ENCODE assay signal across 1 cellular context in genomic region chr11:62573592-62574362, GRCh38.
TF ChIP-seq lines count a peak whose summit lies in the region.

Gene EEF1G, minus strand, starts transcription at chr11:62573891. Its CDS starts 49 bp downstream, at chr11:62573842.

TF ChIP-seq in HepG2, 621 proteins besides CTCF, POLR2A, EP300 and RAD21 (continued from another document and continues in another):
- TF ChIP-seq, protein P1, sequence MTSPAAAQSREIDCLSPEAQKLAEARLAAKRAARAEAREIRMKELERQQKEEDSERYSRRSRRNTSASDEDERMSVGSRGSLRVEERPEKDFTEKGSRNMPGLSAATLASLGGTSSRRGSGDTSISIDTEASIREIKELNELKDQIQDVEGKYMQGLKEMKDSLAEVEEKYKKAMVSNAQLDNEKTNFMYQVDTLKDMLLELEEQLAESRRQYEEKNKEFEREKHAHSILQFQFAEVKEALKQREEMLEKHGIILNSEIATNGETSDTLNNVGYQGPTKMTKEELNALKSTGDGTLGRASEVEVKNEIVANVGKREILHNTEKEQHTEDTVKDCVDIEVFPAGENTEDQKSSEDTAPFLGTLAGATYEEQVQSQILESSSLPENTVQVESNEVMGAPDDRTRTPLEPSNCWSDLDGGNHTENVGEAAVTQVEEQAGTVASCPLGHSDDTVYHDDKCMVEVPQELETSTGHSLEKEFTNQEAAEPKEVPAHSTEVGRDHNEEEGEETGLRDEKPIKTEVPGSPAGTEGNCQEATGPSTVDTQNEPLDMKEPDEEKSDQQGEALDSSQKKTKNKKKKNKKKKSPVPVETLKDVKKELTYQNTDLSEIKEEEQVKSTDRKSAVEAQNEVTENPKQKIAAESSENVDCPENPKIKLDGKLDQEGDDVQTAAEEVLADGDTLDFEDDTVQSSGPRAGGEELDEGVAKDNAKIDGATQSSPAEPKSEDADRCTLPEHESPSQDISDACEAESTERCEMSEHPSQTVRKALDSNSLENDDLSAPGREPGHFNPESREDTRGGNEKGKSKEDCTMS (CRISPR knock-in tag; conservative IDR thresholded peaks at IDR 0.05), result no peak
- TF ChIP-seq NFIB (CRISPR knock-in tag; IDR thresholded peaks at IDR 0.05; ENCODE audit: borderline replicate concordance) (no peak), FOXK2 (IDR thresholded peaks at IDR 0.05) (peak; percentile 62; the same call in 1 of the 2 replicates), SALL2 (CRISPR knock-in tag; IDR thresholded peaks at IDR 0.05) (no peak), HMGXB4 (CRISPR knock-in tag; IDR thresholded peaks at IDR 0.05; ENCODE audit: borderline replicate concordance in 1 of 2, low read depth in 1 of 2) (peak in 1 of 2 experiments; percentile 71; a peak in 1 of 4 replicates), ZNF772 (CRISPR knock-in tag; IDR thresholded peaks at IDR 0.05) (peak; percentile 24), PHF8 (CRISPR knock-in tag; IDR thresholded peaks at IDR 0.05) (peak; percentile 86), ZNF383 (CRISPR knock-in tag; IDR thresholded peaks at IDR 0.05; ENCODE audit: borderline replicate concordance) (0 out of 2 replicates have a peak, but pooled peaks have one; percentile 20), ZNF674 (CRISPR knock-in tag; IDR thresholded peaks at IDR 0.05; ENCODE audit: low read depth) (no peak), ZNF326 (CRISPR knock-in tag; IDR thresholded peaks at IDR 0.05; ENCODE audit: borderline replicate concordance) (no peak), CENPX (CRISPR knock-in tag; IDR thresholded peaks at IDR 0.05) (no peak), AKAP8 (CRISPR knock-in tag; IDR thresholded peaks at IDR 0.05) (0 out of 2 replicates have a peak, but pooled peaks have one; percentile 16), MLLT10 (CRISPR knock-in tag; IDR thresholded peaks at IDR 0.05) (no peak), U2AF2 (IDR thresholded peaks at IDR 0.05; ENCODE audit: low read depth, low read length) (no peak), HOXA9 (CRISPR knock-in tag; IDR thresholded peaks at IDR 0.05; ENCODE audit: borderline replicate concordance) (no peak), MTF2 (CRISPR knock-in tag; IDR thresholded peaks at IDR 0.05; ENCODE audit: borderline replicate concordance) (no peak), ZFX (CRISPR knock-in tag; IDR thresholded peaks at IDR 0.05; ENCODE audit: low read depth) (peak; percentile 92), TARDBP (CRISPR knock-in tag; IDR thresholded peaks at IDR 0.05) (peak; percentile 50), LBX2 (CRISPR knock-in tag; IDR thresholded peaks at IDR 0.05; ENCODE audit: borderline replicate concordance) (no peak), NFIC (IDR thresholded peaks at IDR 0.05; ENCODE audit: low read length) (no peak), ZNF777 (CRISPR knock-in tag; IDR thresholded peaks at IDR 0.05) (no peak; the same call in 1 of the 2 replicates), HES4 (CRISPR knock-in tag; IDR thresholded peaks at IDR 0.05; ENCODE audit: borderline replicate concordance) (no peak), MIER2 (CRISPR knock-in tag; IDR thresholded peaks at IDR 0.05) (no peak), ZBTB43 (CRISPR knock-in tag; conservative IDR thresholded peaks at IDR 0.05) (no peak; the same call in 1 of the 2 replicates), HCFC1 (IDR thresholded peaks at IDR 0.05; ENCODE audit: low read depth, low read length) (no peak), REXO4 (CRISPR knock-in tag; IDR thresholded peaks at IDR 0.05; ENCODE audit: borderline replicate concordance) (no peak), ZFP91 (CRISPR knock-in tag; IDR thresholded peaks at IDR 0.05; ENCODE audit: borderline replicate concordance) (peak; percentile 28; the same call in 1 of the 2 replicates), ZNF205 (CRISPR knock-in tag; IDR thresholded peaks at IDR 0.05) (no peak; the same call in 1 of the 2 replicates), PRDM10 (CRISPR knock-in tag; IDR thresholded peaks at IDR 0.05; ENCODE audit: low read depth) (no peak), HOXA5 (CRISPR knock-in tag; IDR thresholded peaks at IDR 0.05) (no peak; the same call in 1 of the 2 replicates), ZNF430 (CRISPR knock-in tag; IDR thresholded peaks at IDR 0.05) (peak; percentile 92), ZKSCAN8 (CRISPR knock-in tag; IDR thresholded peaks at IDR 0.05; ENCODE audit: borderline replicate concordance) (peak; percentile 68; the same call in 1 of the 2 replicates)
- TF ChIP-seq, protein P2, sequence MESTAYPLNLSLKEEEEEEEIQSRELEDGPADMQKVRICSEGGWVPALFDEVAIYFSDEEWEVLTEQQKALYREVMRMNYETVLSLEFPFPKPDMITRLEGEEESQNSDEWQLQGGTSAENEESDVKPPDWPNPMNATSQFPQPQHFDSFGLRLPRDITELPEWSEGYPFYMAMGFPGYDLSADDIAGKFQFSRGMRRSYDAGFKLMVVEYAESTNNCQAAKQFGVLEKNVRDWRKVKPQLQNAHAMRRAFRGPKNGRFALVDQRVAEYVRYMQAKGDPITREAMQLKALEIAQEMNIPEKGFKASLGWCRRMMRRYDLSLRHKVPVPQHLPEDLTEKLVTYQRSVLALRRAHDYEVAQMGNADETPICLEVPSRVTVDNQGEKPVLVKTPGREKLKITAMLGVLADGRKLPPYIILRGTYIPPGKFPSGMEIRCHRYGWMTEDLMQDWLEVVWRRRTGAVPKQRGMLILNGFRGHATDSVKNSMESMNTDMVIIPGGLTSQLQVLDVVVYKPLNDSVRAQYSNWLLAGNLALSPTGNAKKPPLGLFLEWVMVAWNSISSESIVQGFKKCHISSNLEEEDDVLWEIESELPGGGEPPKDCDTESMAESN (CRISPR knock-in tag; conservative IDR thresholded peaks at IDR 0.05), result no peak; the same call in 1 of the 2 replicates
- TF ChIP-seq, protein P3, sequence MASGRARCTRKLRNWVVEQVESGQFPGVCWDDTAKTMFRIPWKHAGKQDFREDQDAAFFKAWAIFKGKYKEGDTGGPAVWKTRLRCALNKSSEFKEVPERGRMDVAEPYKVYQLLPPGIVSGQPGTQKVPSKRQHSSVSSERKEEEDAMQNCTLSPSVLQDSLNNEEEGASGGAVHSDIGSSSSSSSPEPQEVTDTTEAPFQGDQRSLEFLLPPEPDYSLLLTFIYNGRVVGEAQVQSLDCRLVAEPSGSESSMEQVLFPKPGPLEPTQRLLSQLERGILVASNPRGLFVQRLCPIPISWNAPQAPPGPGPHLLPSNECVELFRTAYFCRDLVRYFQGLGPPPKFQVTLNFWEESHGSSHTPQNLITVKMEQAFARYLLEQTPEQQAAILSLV (CRISPR knock-in tag; IDR thresholded peaks at IDR 0.05; ENCODE audit: borderline replicate concordance), result peak; percentile 12; the same call in 1 of the 2 replicates
- TF ChIP-seq, protein P4, sequence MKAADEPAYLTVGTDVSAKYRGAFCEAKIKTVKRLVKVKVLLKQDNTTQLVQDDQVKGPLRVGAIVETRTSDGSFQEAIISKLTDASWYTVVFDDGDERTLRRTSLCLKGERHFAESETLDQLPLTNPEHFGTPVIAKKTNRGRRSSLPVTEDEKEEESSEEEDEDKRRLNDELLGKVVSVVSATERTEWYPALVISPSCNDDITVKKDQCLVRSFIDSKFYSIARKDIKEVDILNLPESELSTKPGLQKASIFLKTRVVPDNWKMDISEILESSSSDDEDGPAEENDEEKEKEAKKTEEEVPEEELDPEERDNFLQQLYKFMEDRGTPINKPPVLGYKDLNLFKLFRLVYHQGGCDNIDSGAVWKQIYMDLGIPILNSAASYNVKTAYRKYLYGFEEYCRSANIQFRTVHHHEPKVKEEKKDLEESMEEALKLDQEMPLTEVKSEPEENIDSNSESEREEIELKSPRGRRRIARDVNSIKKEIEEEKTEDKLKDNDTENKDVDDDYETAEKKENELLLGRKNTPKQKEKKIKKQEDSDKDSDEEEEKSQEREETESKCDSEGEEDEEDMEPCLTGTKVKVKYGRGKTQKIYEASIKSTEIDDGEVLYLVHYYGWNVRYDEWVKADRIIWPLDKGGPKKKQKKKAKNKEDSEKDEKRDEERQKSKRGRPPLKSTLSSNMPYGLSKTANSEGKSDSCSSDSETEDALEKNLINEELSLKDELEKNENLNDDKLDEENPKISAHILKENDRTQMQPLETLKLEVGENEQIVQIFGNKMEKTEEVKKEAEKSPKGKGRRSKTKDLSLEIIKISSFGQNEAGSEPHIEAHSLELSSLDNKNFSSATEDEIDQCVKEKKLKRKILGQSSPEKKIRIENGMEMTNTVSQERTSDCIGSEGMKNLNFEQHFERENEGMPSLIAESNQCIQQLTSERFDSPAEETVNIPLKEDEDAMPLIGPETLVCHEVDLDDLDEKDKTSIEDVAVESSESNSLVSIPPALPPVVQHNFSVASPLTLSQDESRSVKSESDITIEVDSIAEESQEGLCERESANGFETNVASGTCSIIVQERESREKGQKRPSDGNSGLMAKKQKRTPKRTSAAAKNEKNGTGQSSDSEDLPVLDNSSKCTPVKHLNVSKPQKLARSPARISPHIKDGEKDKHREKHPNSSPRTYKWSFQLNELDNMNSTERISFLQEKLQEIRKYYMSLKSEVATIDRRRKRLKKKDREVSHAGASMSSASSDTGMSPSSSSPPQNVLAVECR (CRISPR knock-in tag; IDR thresholded peaks at IDR 0.05; ENCODE audit: borderline replicate concordance), result peak; percentile 78; the same call in 1 of the 2 replicates
- TF ChIP-seq, protein P5, sequence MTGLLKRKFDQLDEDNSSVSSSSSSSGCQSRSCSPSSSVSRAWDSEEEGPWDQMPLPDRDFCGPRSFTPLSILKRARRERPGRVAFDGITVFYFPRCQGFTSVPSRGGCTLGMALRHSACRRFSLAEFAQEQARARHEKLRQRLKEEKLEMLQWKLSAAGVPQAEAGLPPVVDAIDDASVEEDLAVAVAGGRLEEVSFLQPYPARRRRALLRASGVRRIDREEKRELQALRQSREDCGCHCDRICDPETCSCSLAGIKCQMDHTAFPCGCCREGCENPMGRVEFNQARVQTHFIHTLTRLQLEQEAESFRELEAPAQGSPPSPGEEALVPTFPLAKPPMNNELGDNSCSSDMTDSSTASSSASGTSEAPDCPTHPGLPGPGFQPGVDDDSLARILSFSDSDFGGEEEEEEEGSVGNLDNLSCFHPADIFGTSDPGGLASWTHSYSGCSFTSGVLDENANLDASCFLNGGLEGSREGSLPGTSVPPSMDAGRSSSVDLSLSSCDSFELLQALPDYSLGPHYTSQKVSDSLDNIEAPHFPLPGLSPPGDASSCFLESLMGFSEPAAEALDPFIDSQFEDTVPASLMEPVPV (CRISPR knock-in tag; IDR thresholded peaks at IDR 0.05), result peak; percentile 34; the same call in 1 of the 2 replicates
